In genomic region chr5:117888688-117889087, GRCh38 we compare ENCODE assay signal across 9 cellular contexts.
DNase-seq lines count a peak whose midpoint lies in the region; ATAC-seq and TF ChIP-seq lines count a peak whose summit lies in the region.
"Had no signal": no experiment of that assay in that cellular context is flagged by ENCODE, and none has a peak within 500 bp of the region (broad histone marks: within the 10 kb centered on the region; RNA-seq: fewer than 3 reads in every experiment).

No MANE protein-coding gene starts in this region.

- ATAC-seq in GM21360 (IDR thresholded peaks at IDR 0.05; ENCODE audit: unreplicated experiment), result peak; percentile 78
- peak; percentile 94 for ATAC-seq in HG03460 (IDR thresholded peaks at IDR 0.05; ENCODE audit: unreplicated experiment)
- ATAC-seq in gastroesophageal sphincter, result no peak
- no peak for ATAC-seq in stimulated activated memory B cell treated with anti-CD40 and anti-IgM and Interleukin-4, amounts not matched to agents 10 μg/mL and 1 μg/mL and 100 μg/mL, for 72 hours

- peak overlapping the region in 2 of 4 donors; percentile 5 to 55 for H3K27ac ChIP-seq in gastroesophageal sphincter

- H3K9me3 ChIP-seq in gastroesophageal sphincter, result no peaks in the 10 kb centered on the region

- CTCF ChIA-PET in HEK293T (lab: Yijun Ruan, JAX), result no interaction called here

- H3K27me3 Mint-ChIP-seq in stimulated activated memory B cell treated with anti-CD40 and anti-IgM and Interleukin-4, amounts not matched to agents 10 μg/mL and 1 μg/mL and 100 μg/mL, for 72 hours, result no peaks in the 10 kb centered on the region
- H3K27me3 Mint-ChIP-seq: naive B cell had no signal

- peak overlapping the region; percentile 24 to 30 for H3K4me3 ChIP-seq in gastroesophageal sphincter

- POLR2A ChIA-PET in HEK293T (lab: Yijun Ruan, JAX), result no interaction called here

- H3K27me3 ChIP-seq in gastroesophageal sphincter, result no peaks in the 10 kb centered on the region

- no peak overlapping the region for H3K27ac Mint-ChIP-seq in stimulated activated memory B cell treated with anti-CD40 and anti-IgM and Interleukin-4, amounts not matched to agents 10 μg/mL and 1 μg/mL and 100 μg/mL, for 72 hours

- H3K4me3 Mint-ChIP-seq in stimulated activated memory B cell treated with anti-CD40 and anti-IgM and Interleukin-4, amounts not matched to agents 10 μg/mL and 1 μg/mL and 100 μg/mL, for 72 hours, result no peak overlapping the region

- H3K4me1 ChIP-seq in gastroesophageal sphincter, result peaks cover 0 to 8% (median 0%) of the 10 kb centered on the region in 3 donors

- no peak for TF ChIP-seq CTCF in gastroesophageal sphincter (IDR thresholded peaks at IDR 0.05)

- peaks cover 4% of the 10 kb centered on the region for H3K9me3 Mint-ChIP-seq in stimulated activated memory B cell treated with anti-CD40 and anti-IgM and Interleukin-4, amounts not matched to agents 10 μg/mL and 1 μg/mL and 100 μg/mL, for 72 hours

- DNase-seq in GDM1 (lab: John Stamatoyannopoulos, UW) (peak; percentile 9), HEK293T (ENCODE audit: extremely low spot score) (no peak), NCI-H2171 (lab: John Stamatoyannopoulos, UW) (no peak)
- DNase-seq in activated effector memory CD4-positive, alpha-beta T cell treated with anti-CD3 and anti-CD28 coated beads, Interleukin-2, amount 50 U/mL, for 16 hours, result no peak
- DNase-seq: naive B cell had no signal

- TF ChIP-seq EP300 in gastroesophageal sphincter (IDR thresholded peaks at IDR 0.05), result no peak

- no peak for TF ChIP-seq POLR2A in gastroesophageal sphincter (IDR thresholded peaks at IDR 0.05)

- 7 to 61% methylated on average over 2 of the region's 2 CpGs for WGBS in gastroesophageal sphincter (ENCODE audit: low coverage in 1 of 2), 2 donors

- no peaks in the 10 kb centered on the region for H3K36me3 Mint-ChIP-seq in stimulated activated memory B cell treated with anti-CD40 and anti-IgM and Interleukin-4, amounts not matched to agents 10 μg/mL and 1 μg/mL and 100 μg/mL, for 72 hours
- H3K36me3 Mint-ChIP-seq: naive B cell had no signal

- H3K4me1 Mint-ChIP-seq in stimulated activated memory B cell treated with anti-CD40 and anti-IgM and Interleukin-4, amounts not matched to agents 10 μg/mL and 1 μg/mL and 100 μg/mL, for 72 hours, result peaks cover 6% of the 10 kb centered on the region

- no peaks in the 10 kb centered on the region for H3K36me3 ChIP-seq in gastroesophageal sphincter

TF ChIP-seq in HEK293T, 16 proteins besides CTCF, POLR2A, EP300 and RAD21:
- TF ChIP-seq BHLHE40 (IDR thresholded peaks at IDR 0.05; ENCODE audit: borderline replicate concordance), result no peak
- no peak for TF ChIP-seq LEF1 (IDR thresholded peaks at IDR 0.05; ENCODE audit: borderline replicate concordance)
- TF ChIP-seq CTBP1 (IDR thresholded peaks at IDR 0.05; ENCODE audit: borderline replicate concordance), result no peak
- TF ChIP-seq ELF4 (IDR thresholded peaks at IDR 0.05), result no peak
- no peak for TF ChIP-seq TARDBP (IDR thresholded peaks at IDR 0.05)
- TF ChIP-seq NFRKB (IDR thresholded peaks at IDR 0.05), result no peak
- no peak for TF ChIP-seq FOXM1 (IDR thresholded peaks at IDR 0.05; ENCODE audit: borderline replicate concordance)
- no peak for TF ChIP-seq SP1 (IDR thresholded peaks at IDR 0.05)
- no peak for TF ChIP-seq PKNOX1 (IDR thresholded peaks at IDR 0.05)

Comparison
In these comparisons a context has a peak if more than half of its experiments do, and no peak if none do; other contexts are left out.
1. ATAC-seq: peak in GM21360 (single experiment) and HG03460 (single experiment); none in gastroesophageal sphincter (single experiment) and stimulated activated memory B cell treated with anti-CD40 and anti-IgM and Interleukin-4, amounts not matched to agents 10 μg/mL and 1 μg/mL and 100 μg/mL, for 72 hours (single experiment).